In genomic region chr19:18586311-18586710, GRCh38 we compare ENCODE assay signal across 16 cellular contexts. TPM values are rescaled to one million over a fixed set of nuclear protein-coding genes. Genes with fewer than 3 reads are reported as not detected.
DNase-seq lines count a peak whose midpoint lies in the region; ATAC-seq and TF ChIP-seq lines count a peak whose summit lies in the region.
"Had no signal": no experiment of that assay in that cellular context is flagged by ENCODE, and none has a peak within 500 bp of the region (broad histone marks: within the 10 kb centered on the region; RNA-seq: fewer than 3 reads in every experiment).

No MANE protein-coding gene starts in this region.

- peak overlapping the region in 3 of 4 donors; percentile 4 to 75 (median 71) for H3K4me3 Mint-ChIP-seq in CD4-positive, CD25-positive, alpha-beta regulatory T cell
- H3K4me3 Mint-ChIP-seq: GM23338, nephron progenitor cell had no signal

- H3K27me3 ChIP-seq in CD4-positive, CD25-positive, alpha-beta regulatory T cell (ENCODE audit: control insufficient read depth, insufficient read depth, low read length) = no peaks in the 10 kb centered on the region
- H3K27me3 ChIP-seq: dorsolateral prefrontal cortex had no signal

- H3K9me3 ChIP-seq in CD4-positive, CD25-positive, alpha-beta regulatory T cell (ENCODE audit: control insufficient read depth in 2 of 2, low read length in 2 of 2) = no peaks in the 10 kb centered on the region
- H3K9me3 ChIP-seq: Caco-2 had no signal

- H3K4me3 ChIP-seq in CD4-positive, CD25-positive, alpha-beta regulatory T cell (ENCODE audit: low read depth, low read length) = no peak overlapping the region
- H3K4me3 ChIP-seq: dorsolateral prefrontal cortex, GM23338 had no signal

- H3K27me3 Mint-ChIP-seq in CD4-positive, CD25-positive, alpha-beta regulatory T cell = peaks cover 4% of the 10 kb centered on the region
- H3K27me3 Mint-ChIP-seq: activated CD8-positive, alpha-beta memory T cell treated with anti-CD3 and anti-CD28 coated beads, Interleukin-2, amount 10 ng/mL, durations not matched to agents 7 days and 5 days had no signal

- peaks cover 33% of the 10 kb centered on the region for H3K4me1 ChIP-seq in CD4-positive, CD25-positive, alpha-beta regulatory T cell (ENCODE audit: control insufficient read depth, insufficient read depth, low read length, poor library complexity, severe bottlenecking)
- H3K4me1 ChIP-seq: Caco-2 had no signal

- in situ Hi-C loops in GM13977 (cut with MboI; ENCODE audit: low pct_unique_long_range_greater_than_20kb, low sequenced_read_pairs, unreplicated experiment) = no loop called here

- peak overlapping the region in 2 of 3 donors; percentile 10 to 14 for H3K27ac Mint-ChIP-seq in CD4-positive, CD25-positive, alpha-beta regulatory T cell
- H3K27ac Mint-ChIP-seq: GM23338, nephron progenitor cell had no signal

- DNase-seq in CD4-positive, CD25-positive, alpha-beta regulatory T cell = no peak
- no peak for DNase-seq in GM13977 (ENCODE audit: low spot score)
- DNase-seq in SKM-1 treated with dmso at 0.1 percent for 144 hours (lab: John Stamatoyannopoulos, UW; ENCODE audit: unreplicated experiment) = peak; percentile 75
- peak; percentile 32 for DNase-seq in kidney tubule cell (ENCODE audit: low spot score)
- DNase-seq in NCI-H1694 treated with DMSO at 0.1 percent for 48 hours (lab: John Stamatoyannopoulos, UW) = no peak
- no peak for DNase-seq in cerebellar nuclear complex (lab: John Stamatoyannopoulos, UW)
- DNase-seq in left lobe of liver (ENCODE audit: low spot score) = no peak
- no peak for DNase-seq in UCSD-AML1 (lab: John Stamatoyannopoulos, UW; ENCODE audit: unreplicated experiment)
- DNase-seq: activated CD8-positive, alpha-beta memory T cell treated with anti-CD3 and anti-CD28 coated beads, Interleukin-2, amount 10 ng/mL, durations not matched to agents 7 days and 5 days; Caco-2; dorsolateral prefrontal cortex; kidney glomerular epithelial cell; NCI-H187 treated with DMSO at 0.1 percent for 48 hours; nephron progenitor cell had no signal

- H3K36me3 ChIP-seq in CD4-positive, CD25-positive, alpha-beta regulatory T cell (ENCODE audit: control insufficient read depth, insufficient read depth, low read length) = peaks cover 6% of the 10 kb centered on the region

- ATAC-seq in CD4-positive, CD25-positive, alpha-beta regulatory T cell (ENCODE audit: low read depth in 2 of 2) = no peak
- ATAC-seq in left lobe of liver = no peak
- ATAC-seq: activated CD8-positive, alpha-beta memory T cell treated with anti-CD3 and anti-CD28 coated beads, Interleukin-2, amount 10 ng/mL, durations not matched to agents 7 days and 5 days; GM23338 had no signal

- TF ChIP-seq CTCF in GM13977 (IDR thresholded peaks at IDR 0.05; ENCODE audit: extremely low read depth, insufficient read depth, missing control alignments) = peak; percentile 12

- no peaks in the 10 kb centered on the region for H3K36me3 Mint-ChIP-seq in CD4-positive, CD25-positive, alpha-beta regulatory T cell

- no peak overlapping the region for H3K27ac ChIP-seq in CD4-positive, CD25-positive, alpha-beta regulatory T cell (ENCODE audit: insufficient read depth, low read length, poor library complexity, severe bottlenecking)

- H3K9me3 Mint-ChIP-seq in CD4-positive, CD25-positive, alpha-beta regulatory T cell = no peaks in the 10 kb centered on the region

- H3K4me1 Mint-ChIP-seq in CD4-positive, CD25-positive, alpha-beta regulatory T cell = peaks cover 6 to 41% (median 17%) of the 10 kb centered on the region in 4 donors

RNA-seq across cellular contexts. Expression of gene REX1BD, which starts 2.3 kb away (rescaled TPM):
- 87.4 TPM for total RNA-seq in CD4-positive, CD25-positive, alpha-beta regulatory T cell
- 100 to 1,000 TPM; 139 to 163 (median 148) TPM for polyA plus RNA-seq in CD4-positive, CD25-positive, alpha-beta regulatory T cell
- total RNA-seq in left lobe of liver = 55.7 TPM

RNA-seq across cellular contexts. Expression of gene UBA52, which starts 14.7 kb away (rescaled TPM):
- total RNA-seq in CD4-positive, CD25-positive, alpha-beta regulatory T cell = 1,556 TPM
- 1,000 to 10,000 TPM; 1,213 to 1,759 (median 1,573) TPM for polyA plus RNA-seq in CD4-positive, CD25-positive, alpha-beta regulatory T cell
- total RNA-seq in left lobe of liver = 425 TPM

RNA-seq across cellular contexts. Expression of gene CRLF1, which starts 20.3 kb away (rescaled TPM):
- total RNA-seq in CD4-positive, CD25-positive, alpha-beta regulatory T cell = not detected
- polyA plus RNA-seq in CD4-positive, CD25-positive, alpha-beta regulatory T cell = 1 to 10 TPM in 1 of 4 donors, under 1 TPM in 1, not detected in 2; 0.31 to 1.1 TPM
- total RNA-seq in left lobe of liver = 0.20 TPM
- total RNA-seq: activated CD8-positive, alpha-beta memory T cell treated with anti-CD3 and anti-CD28 coated beads, Interleukin-2, amount 10 ng/mL, durations not matched to agents 7 days and 5 days; T-helper 2 cell treated with Interferon-gamma antibody and Interleukin-4, amounts not matched to agents 100 ng/mL and 5 ng/mL, for 36 hours had no signal

RNA-seq across cellular contexts. Expression of gene TMEM59L, which starts 26.4 kb away (rescaled TPM):
- total RNA-seq in CD4-positive, CD25-positive, alpha-beta regulatory T cell = not detected
- not detected for polyA plus RNA-seq in CD4-positive, CD25-positive, alpha-beta regulatory T cell
- total RNA-seq in left lobe of liver = not detected
- total RNA-seq: activated CD8-positive, alpha-beta memory T cell treated with anti-CD3 and anti-CD28 coated beads, Interleukin-2, amount 10 ng/mL, durations not matched to agents 7 days and 5 days; T-helper 2 cell treated with Interferon-gamma antibody and Interleukin-4, amounts not matched to agents 100 ng/mL and 5 ng/mL, for 36 hours had no signal

RNA-seq across cellular contexts. Expression of gene KXD1, which starts 28.6 kb away (rescaled TPM):
- 90.6 TPM for total RNA-seq in CD4-positive, CD25-positive, alpha-beta regulatory T cell
- 10 to 100 TPM; 65.3 to 99.1 (median 89.9) TPM for polyA plus RNA-seq in CD4-positive, CD25-positive, alpha-beta regulatory T cell
- total RNA-seq in left lobe of liver = 30.4 TPM

Comparison
In these comparisons a context has a peak if more than half of its experiments do, and no peak if none do; other contexts are left out.
1. DNase-seq: peak in SKM-1 treated with dmso at 0.1 percent for 144 hours (single experiment) and kidney tubule cell (single experiment); none in CD4-positive, CD25-positive, alpha-beta regulatory T cell (0 of 3), GM13977 (single experiment), NCI-H1694 treated with DMSO at 0.1 percent for 48 hours (single experiment), cerebellar nuclear complex (0 of 2), left lobe of liver (single experiment) and UCSD-AML1 (single experiment).